Comparison of ENCODE assay signal across 9 cellular contexts in genomic region chrX:9341305-9342201, GRCh38.
DNase-seq lines count a peak whose midpoint lies in the region; ATAC-seq, FAIRE-seq and TF ChIP-seq lines count a peak whose summit lies in the region.
"Had no signal": no experiment of that assay in that cellular context is flagged by ENCODE, and none has a peak within 500 bp of the region (broad histone marks: within the 10 kb centered on the region; RNA-seq: fewer than 3 reads in every experiment).

No MANE protein-coding gene starts in this region.

- no peaks in the 10 kb centered on the region for H3K27me3 Mint-ChIP-seq in central memory CD8-positive, alpha-beta T cell
- no peaks in the 10 kb centered on the region for H3K27me3 Mint-ChIP-seq in stimulated activated naive B cell treated with anti-CD40 and anti-IgM and Interleukin-4, amounts not matched to agents 10 μg/mL and 1 μg/mL and 100 μg/mL, for 72 hours

- H3K9ac ChIP-seq in Karpas-422 (ENCODE audit: low read length) = peak overlapping the region; percentile 38

- H2AFZ ChIP-seq in Karpas-422 (ENCODE audit: low read length) = peak overlapping the region; percentile 10

- intact Hi-C loops in lower lobe of right lung (cut with DNase I) = no loop called here

- H3K9me3 ChIP-seq in Karpas-422 (ENCODE audit: low read length) (no peaks in the 10 kb centered on the region), lower lobe of right lung (no peaks in the 10 kb centered on the region)

- DNase-seq in GM12891 (ENCODE audit: insufficient read length, low spot score) (peak; percentile 44), Karpas-422 (peak; percentile 89), T-helper 22 cell (ENCODE audit: low read depth) (peak; percentile 43), lower lobe of right lung (peak; percentile 82), H54 (ENCODE audit: insufficient read length, low spot score) (no peak)
- peak; percentile 13 to 33 for DNase-seq in central memory CD8-positive, alpha-beta T cell (ENCODE audit: low spot score in 2 of 2)
- peak; percentile 63 for DNase-seq in stimulated activated naive B cell treated with anti-CD40 and anti-IgM and Interleukin-4, amounts not matched to agents 10 μg/mL and 1 μg/mL and 100 μg/mL, for 72 hours

- H3K4me1 ChIP-seq in Karpas-422 (ENCODE audit: low read length) (peaks cover 25% of the 10 kb centered on the region), lower lobe of right lung (peaks cover 20% of the 10 kb centered on the region)

- no peaks in the 10 kb centered on the region for H3K9me2 ChIP-seq in Karpas-422 (replicated peaks; ENCODE audit: insufficient read depth, low read length)

- H4K20me1 ChIP-seq in Karpas-422 (ENCODE audit: insufficient read depth, low read depth, low read length) = no peaks in the 10 kb centered on the region

- H3K9me3 Mint-ChIP-seq in central memory CD8-positive, alpha-beta T cell = no peaks in the 10 kb centered on the region
- no peaks in the 10 kb centered on the region for H3K9me3 Mint-ChIP-seq in stimulated activated naive B cell treated with anti-CD40 and anti-IgM and Interleukin-4, amounts not matched to agents 10 μg/mL and 1 μg/mL and 100 μg/mL, for 72 hours

- ATAC-seq in GM21723 (IDR thresholded peaks at IDR 0.05; ENCODE audit: unreplicated experiment) = peak; percentile 88
- peak; percentile 50 for ATAC-seq in central memory CD8-positive, alpha-beta T cell (replicated peaks; ENCODE audit: extremely low read depth, poor library complexity, severe bottlenecking)
- peak; percentile 57 to 77 for ATAC-seq in lower lobe of right lung
- peak; percentile 93 for ATAC-seq in stimulated activated naive B cell treated with anti-CD40 and anti-IgM and Interleukin-4, amounts not matched to agents 10 μg/mL and 1 μg/mL and 100 μg/mL, for 72 hours (replicated peaks)

- H3K4me2 ChIP-seq in Karpas-422 (ENCODE audit: low read depth, low read length, poor library complexity, severe bottlenecking) = peak overlapping the region; percentile 60

- H3K4me1 Mint-ChIP-seq in central memory CD8-positive, alpha-beta T cell = peaks cover 39% of the 10 kb centered on the region
- peaks cover 25 to 31% of the 10 kb centered on the region in 2 donors for H3K4me1 Mint-ChIP-seq in stimulated activated naive B cell treated with anti-CD40 and anti-IgM and Interleukin-4, amounts not matched to agents 10 μg/mL and 1 μg/mL and 100 μg/mL, for 72 hours

- no peaks in the 10 kb centered on the region for H3K36me3 ChIP-seq in Karpas-422 (ENCODE audit: insufficient read depth, low read length)
- H3K36me3 ChIP-seq in lower lobe of right lung = no peaks in the 10 kb centered on the region

- peaks cover 11% of the 10 kb centered on the region for H3K36me3 Mint-ChIP-seq in central memory CD8-positive, alpha-beta T cell (ENCODE audit: insufficient read depth)
- H3K36me3 Mint-ChIP-seq in stimulated activated naive B cell treated with anti-CD40 and anti-IgM and Interleukin-4, amounts not matched to agents 10 μg/mL and 1 μg/mL and 100 μg/mL, for 72 hours = no peaks in the 10 kb centered on the region

- H3K4me3 ChIP-seq in Karpas-422 (ENCODE audit: low read length) = peak overlapping the region; percentile 53; the same call in 1 of the 2 replicates
- peak overlapping the region; percentile 23 for H3K4me3 ChIP-seq in lower lobe of right lung

- no peak for TF ChIP-seq POLR2A in GM12891 (IDR thresholded peaks at IDR 0.05; ENCODE audit: low read depth, low read length)
- no peak for TF ChIP-seq POLR2A in H54 (IDR thresholded peaks at IDR 0.05; ENCODE audit: low read depth, low read length)

- FAIRE-seq in GM12891 (lab: Jason Lieb, UNC) (no peak), H54 (lab: Jason Lieb, UNC) (no peak)

- H3K4me3 Mint-ChIP-seq in central memory CD8-positive, alpha-beta T cell = peak overlapping the region; percentile 81
- H3K4me3 Mint-ChIP-seq in stimulated activated naive B cell treated with anti-CD40 and anti-IgM and Interleukin-4, amounts not matched to agents 10 μg/mL and 1 μg/mL and 100 μg/mL, for 72 hours = peak overlapping the region; percentile 76 to 83

- H3K79me2 ChIP-seq in Karpas-422 (ENCODE audit: low read length) = no peaks in the 10 kb centered on the region

- peak overlapping the region; percentile 70 for H3K27ac ChIP-seq in Karpas-422 (ENCODE audit: low read length)
- H3K27ac ChIP-seq in lower lobe of right lung = peak overlapping the region; percentile 83
- H3K27ac ChIP-seq: epithelial cell of prostate had no signal

- peak overlapping the region; percentile 97 for H3K27ac Mint-ChIP-seq in central memory CD8-positive, alpha-beta T cell (ENCODE audit: low read depth)
- H3K27ac Mint-ChIP-seq in stimulated activated naive B cell treated with anti-CD40 and anti-IgM and Interleukin-4, amounts not matched to agents 10 μg/mL and 1 μg/mL and 100 μg/mL, for 72 hours = peak overlapping the region; percentile 90

- no peaks in the 10 kb centered on the region for H3K27me3 ChIP-seq in Karpas-422 (ENCODE audit: low read length)
- H3K27me3 ChIP-seq in lower lobe of right lung (ENCODE audit: low read depth) = no peaks in the 10 kb centered on the region

- no peak for TF ChIP-seq CTCF in lower lobe of right lung (IDR thresholded peaks at IDR 0.05)

TF ChIP-seq in GM12891, 5 proteins besides CTCF, POLR2A, EP300 and RAD21:
- TF ChIP-seq SPI1 (IDR thresholded peaks at IDR 0.05; ENCODE audit: low read depth, low read length) (peak; percentile 92), PAX5 (IDR thresholded peaks at IDR 0.05; ENCODE audit: insufficient read depth, low read length, severe bottlenecking) (no peak), POU2F2 (IDR thresholded peaks at IDR 0.05; ENCODE audit: low read depth, low read length) (peak; percentile 56; the same call in 1 of the 2 replicates)
